14 cellular contexts compared by ENCODE assay signal in genomic region chr15:98888839-98889479, GRCh38.
DNase-seq lines count a peak whose midpoint lies in the region; ATAC-seq and TF ChIP-seq lines count a peak whose summit lies in the region.
"Had no signal": no experiment of that assay in that cellular context is flagged by ENCODE, and none has a peak within 500 bp of the region (broad histone marks: within the 10 kb centered on the region; RNA-seq: fewer than 3 reads in every experiment).

No MANE protein-coding gene starts in this region.

- no peaks in the 10 kb centered on the region for H4K20me1 ChIP-seq in smooth muscle cell (ENCODE audit: low read depth)

- WGBS in smooth muscle cell (ENCODE audit: low lambda C conversion rate), result 86% methylated on average over 8 of the region's 8 CpGs

- H3K27me3 ChIP-seq in smooth muscle cell (ENCODE audit: low read depth), result no peaks in the 10 kb centered on the region
- H3K27me3 ChIP-seq: dorsolateral prefrontal cortex had no signal

- peak; percentile 61 for DNase-seq in HCEC 1CT
- DNase-seq in fibroblast of the aortic adventitia (ENCODE audit: low read depth), result peak; percentile 72
- DNase-seq in smooth muscle cell (lab: John Stamatoyannopoulos, UW; ENCODE audit: unreplicated experiment), result no peak
- no peak for DNase-seq in stimulated activated CD4-positive, alpha-beta T cell treated with anti-CD3 and anti-CD28 coated beads, Interleukin-2, amount 100 ng/mL, for 48 hours
- no peak for DNase-seq in NCI-H1930 (lab: John Stamatoyannopoulos, UW)
- DNase-seq: activated CD4-positive, alpha-beta T cell treated with anti-CD3 and anti-CD28 coated beads, Interleukin-2, amount 50 U/mL, for 4 hours; activated naive CD4-positive, alpha-beta T cell treated with Interleukin-2 at 50 U/mL for 16 hours; DMS153; dorsolateral prefrontal cortex; NCI-H446 had no signal

- no peaks in the 10 kb centered on the region for H3K9me3 ChIP-seq in smooth muscle cell (replicated peaks; ENCODE audit: low read depth)

- no peak overlapping the region for H3K4me3 ChIP-seq in fibroblast of the aortic adventitia (ENCODE audit: low read depth, low read length)
- no peak overlapping the region for H3K4me3 ChIP-seq in smooth muscle cell
- H3K4me3 ChIP-seq: dorsolateral prefrontal cortex had no signal

- peaks cover 4% of the 10 kb centered on the region for H3F3A ChIP-seq in smooth muscle cell (ENCODE audit: low read depth)

- peak overlapping the region; percentile 99 for H3K27ac ChIP-seq in smooth muscle cell (ENCODE audit: low read depth)
- H3K27ac ChIP-seq: dorsolateral prefrontal cortex, KMS-11 had no signal

- peak overlapping the region; percentile 60 for H3K4me2 ChIP-seq in smooth muscle cell
- H3K4me2 ChIP-seq: KMS-11 had no signal

- H3K79me2 ChIP-seq in smooth muscle cell (ENCODE audit: low read depth), result peaks cover 80% of the 10 kb centered on the region

- H3K36me3 ChIP-seq in smooth muscle cell (ENCODE audit: low read depth), result no peaks in the 10 kb centered on the region

- H3K4me1 ChIP-seq in smooth muscle cell (ENCODE audit: low read depth), result peaks cover 7% of the 10 kb centered on the region

- H2AFZ ChIP-seq in smooth muscle cell (ENCODE audit: low read depth), result no peak overlapping the region

- TF ChIP-seq CTCF in fibroblast of the aortic adventitia (IDR thresholded peaks at IDR 0.05; ENCODE audit: insufficient read depth, low read length), result no peak
- no peak for TF ChIP-seq CTCF in smooth muscle cell (IDR thresholded peaks at IDR 0.05; ENCODE audit: borderline replicate concordance, insufficient read depth, poor library complexity, severe bottlenecking)

- H3K9ac ChIP-seq in smooth muscle cell (ENCODE audit: low read depth), result peak overlapping the region; percentile 94
- H3K9ac ChIP-seq: KMS-11 had no signal

- ATAC-seq in SK-N-SH treated with all-trans-retinoic acid at 6 μM for 48 hours (peak; percentile 45), GM21786 (IDR thresholded peaks at IDR 0.05; ENCODE audit: unreplicated experiment) (no peak)
- no peak for ATAC-seq in activated CD4-positive, CD25-positive, alpha-beta regulatory T cell treated with anti-CD3 and anti-CD28 coated beads, Interleukin-2, amount 50 U/mL, for 24 hours

TF ChIP-seq in SK-N-SH treated with all-trans-retinoic acid at 6 μM for 48 hours, 23 proteins besides CTCF, POLR2A, EP300 and RAD21:
- TF ChIP-seq ZNF8 (CRISPR knock-in tag; IDR thresholded peaks at IDR 0.05), result no peak
- TF ChIP-seq GLIS3 (CRISPR knock-in tag; IDR thresholded peaks at IDR 0.05), result no peak
- no peak for TF ChIP-seq POU6F1 (CRISPR knock-in tag; IDR thresholded peaks at IDR 0.05; ENCODE audit: borderline replicate concordance, low read depth)
- no peak for TF ChIP-seq TSHZ2 (CRISPR knock-in tag; IDR thresholded peaks at IDR 0.05)
- no peak for TF ChIP-seq ESRRG (CRISPR knock-in tag; IDR thresholded peaks at IDR 0.05)
- TF ChIP-seq ARNTL (CRISPR knock-in tag; IDR thresholded peaks at IDR 0.05; ENCODE audit: borderline replicate concordance, low read depth), result no peak
- TF ChIP-seq, protein P1, sequence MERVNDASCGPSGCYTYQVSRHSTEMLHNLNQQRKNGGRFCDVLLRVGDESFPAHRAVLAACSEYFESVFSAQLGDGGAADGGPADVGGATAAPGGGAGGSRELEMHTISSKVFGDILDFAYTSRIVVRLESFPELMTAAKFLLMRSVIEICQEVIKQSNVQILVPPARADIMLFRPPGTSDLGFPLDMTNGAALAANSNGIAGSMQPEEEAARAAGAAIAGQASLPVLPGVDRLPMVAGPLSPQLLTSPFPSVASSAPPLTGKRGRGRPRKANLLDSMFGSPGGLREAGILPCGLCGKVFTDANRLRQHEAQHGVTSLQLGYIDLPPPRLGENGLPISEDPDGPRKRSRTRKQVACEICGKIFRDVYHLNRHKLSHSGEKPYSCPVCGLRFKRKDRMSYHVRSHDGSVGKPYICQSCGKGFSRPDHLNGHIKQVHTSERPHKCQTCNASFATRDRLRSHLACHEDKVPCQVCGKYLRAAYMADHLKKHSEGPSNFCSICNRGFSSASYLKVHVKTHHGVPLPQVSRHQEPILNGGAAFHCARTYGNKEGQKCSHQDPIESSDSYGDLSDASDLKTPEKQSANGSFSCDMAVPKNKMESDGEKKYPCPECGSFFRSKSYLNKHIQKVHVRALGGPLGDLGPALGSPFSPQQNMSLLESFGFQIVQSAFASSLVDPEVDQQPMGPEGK (CRISPR knock-in tag; IDR thresholded peaks at IDR 0.05; ENCODE audit: borderline replicate concordance), result no peak
- TF ChIP-seq TOX (CRISPR knock-in tag; IDR thresholded peaks at IDR 0.05; ENCODE audit: borderline replicate concordance), result no peak
- TF ChIP-seq SNAI2 (CRISPR knock-in tag; IDR thresholded peaks at IDR 0.05), result no peak
- TF ChIP-seq OSR1 (CRISPR knock-in tag; IDR thresholded peaks at IDR 0.05), result no peak
- no peak for TF ChIP-seq BACH2 (CRISPR knock-in tag; IDR thresholded peaks at IDR 0.05; ENCODE audit: borderline replicate concordance)
- TF ChIP-seq ZFP30 (CRISPR knock-in tag; IDR thresholded peaks at IDR 0.05), result no peak
- no peak for TF ChIP-seq TCF4 (CRISPR knock-in tag; IDR thresholded peaks at IDR 0.05; ENCODE audit: borderline replicate concordance)
- TF ChIP-seq RARB (CRISPR knock-in tag; IDR thresholded peaks at IDR 0.05), result no peak
- TF ChIP-seq CSDC2 (CRISPR knock-in tag; IDR thresholded peaks at IDR 0.05), result no peak
- no peak for TF ChIP-seq ZNF565 (CRISPR knock-in tag; conservative IDR thresholded peaks at IDR 0.05; ENCODE audit: low read depth)
- no peak for TF ChIP-seq ZFP3 (CRISPR knock-in tag; IDR thresholded peaks at IDR 0.05)
- no peak for TF ChIP-seq ZNF70 (CRISPR knock-in tag; IDR thresholded peaks at IDR 0.05)

Comparison
In these comparisons a context has a peak if more than half of its experiments do, and no peak if none do; other contexts are left out.
1. DNase-seq: peak in HCEC 1CT (single experiment) and fibroblast of the aortic adventitia (single experiment); none in smooth muscle cell (single experiment), stimulated activated CD4-positive, alpha-beta T cell treated with anti-CD3 and anti-CD28 coated beads, Interleukin-2, amount 100 ng/mL, for 48 hours (0 of 2) and NCI-H1930 (0 of 2).